ENCODE assay signal across 8 cellular contexts in the genomic region with DNA sequence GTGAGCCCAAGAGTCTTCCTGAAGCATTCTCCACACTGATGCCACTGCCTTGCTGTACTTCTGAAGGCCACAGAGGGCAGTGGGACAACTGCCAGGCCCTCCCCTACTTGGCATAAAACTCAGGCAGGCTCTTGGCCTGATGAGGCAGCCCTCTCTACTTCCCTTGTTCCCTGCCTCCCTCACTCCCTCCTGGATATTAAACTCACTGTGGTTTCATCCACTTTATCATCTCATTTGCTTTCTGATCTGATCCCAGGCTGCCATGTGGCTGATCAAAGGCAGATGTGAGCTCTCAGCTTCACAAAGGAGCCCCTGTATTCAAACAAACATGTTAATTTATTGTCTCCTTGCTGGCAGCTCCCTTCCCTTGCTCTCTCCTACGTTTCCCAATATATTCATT.
DNase-seq lines count a peak whose midpoint lies in the region; ATAC-seq, FAIRE-seq and TF ChIP-seq lines count a peak whose summit lies in the region.

No MANE protein-coding gene starts in this region.

- TF ChIP-seq POLR2A in H54 (IDR thresholded peaks at IDR 0.05; ENCODE audit: low read depth, low read length) = no peak

- intact Hi-C loops in lower lobe of right lung (cut with DNase I) = no loop called here

- ATAC-seq in WTC11 (peak; percentile 99), lower lobe of right lung (peak; percentile 23 to 55), GM19455 (IDR thresholded peaks at IDR 0.05; ENCODE audit: unreplicated experiment) (no peak), GM21526 (IDR thresholded peaks at IDR 0.05; ENCODE audit: low FRiP score, unreplicated experiment) (no peak)

- CTCF ChIA-PET in WTC11 (lab: Charles Lee) = interaction anchor here (1.0 kb wide), 1 partner anchor 9 kb away, joined by 3 read pairs; no protein-coding TSS in a partner anchor

- no peaks in the 10 kb centered on the region for H3K36me3 ChIP-seq in lower lobe of right lung

- no peak for FAIRE-seq in H54 (lab: Jason Lieb, UNC)

- H3K27me3 Mint-ChIP-seq in WTC11 (ENCODE audit: low read depth) = no peaks in the 10 kb centered on the region

- no peak overlapping the region for H3K4me3 ChIP-seq in lower lobe of right lung

- no peak overlapping the region for H3K4me3 Mint-ChIP-seq in WTC11

- H3K9me3 ChIP-seq in lower lobe of right lung = no peaks in the 10 kb centered on the region

- H3K27ac ChIP-seq in lower lobe of right lung = no peak overlapping the region

- peaks cover 3% of the 10 kb centered on the region for H3K4me1 Mint-ChIP-seq in WTC11

- no peaks in the 10 kb centered on the region for H3K36me3 Mint-ChIP-seq in WTC11

- TF ChIP-seq CTCF in WTC11 (IDR thresholded peaks at IDR 0.05) = no peak
- TF ChIP-seq CTCF in lower lobe of right lung (IDR thresholded peaks at IDR 0.05) = no peak

- in situ Hi-C loops in ACHN (cut with HindIII; ENCODE audit: low pct_ligation_motif_present, low pct_unique_long_range_greater_than_20kb, low sequenced_read_pairs) = no loop called here

- no peaks in the 10 kb centered on the region for H3K27me3 ChIP-seq in lower lobe of right lung (ENCODE audit: low read depth)

- H3K4me1 ChIP-seq in lower lobe of right lung = no peaks in the 10 kb centered on the region

- no peaks in the 10 kb centered on the region for H3K9me3 Mint-ChIP-seq in WTC11

- DNase-seq in ACHN (peak; percentile 1), Kasumi-1 (lab: John Stamatoyannopoulos, UW) (peak; percentile 47 to 70), WTC11 (ENCODE audit: low spot score) (peak; percentile 34), lower lobe of right lung (peak; percentile 46), NCI-H1694 (lab: John Stamatoyannopoulos, UW) (no peak), H54 (ENCODE audit: insufficient read length, low spot score) (no peak)

- no peak overlapping the region for H3K27ac Mint-ChIP-seq in WTC11

- POLR2A ChIA-PET in WTC11 (lab: Charles Lee) = no interaction called here

TF ChIP-seq in WTC11, 78 proteins besides CTCF, POLR2A, EP300 and RAD21 (continues in another document):
- no peak for TF ChIP-seq NFYB (CRISPR knock-in tag; conservative IDR thresholded peaks at IDR 0.05; ENCODE audit: low read depth)
- TF ChIP-seq, protein P1, sequence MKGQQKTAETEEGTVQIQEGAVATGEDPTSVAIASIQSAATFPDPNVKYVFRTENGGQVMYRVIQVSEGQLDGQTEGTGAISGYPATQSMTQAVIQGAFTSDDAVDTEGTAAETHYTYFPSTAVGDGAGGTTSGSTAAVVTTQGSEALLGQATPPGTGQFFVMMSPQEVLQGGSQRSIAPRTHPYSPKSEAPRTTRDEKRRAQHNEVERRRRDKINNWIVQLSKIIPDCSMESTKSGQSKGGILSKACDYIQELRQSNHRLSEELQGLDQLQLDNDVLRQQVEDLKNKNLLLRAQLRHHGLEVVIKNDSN (CRISPR knock-in tag; IDR thresholded peaks at IDR 0.05) = no peak
- TF ChIP-seq, protein P2, sequence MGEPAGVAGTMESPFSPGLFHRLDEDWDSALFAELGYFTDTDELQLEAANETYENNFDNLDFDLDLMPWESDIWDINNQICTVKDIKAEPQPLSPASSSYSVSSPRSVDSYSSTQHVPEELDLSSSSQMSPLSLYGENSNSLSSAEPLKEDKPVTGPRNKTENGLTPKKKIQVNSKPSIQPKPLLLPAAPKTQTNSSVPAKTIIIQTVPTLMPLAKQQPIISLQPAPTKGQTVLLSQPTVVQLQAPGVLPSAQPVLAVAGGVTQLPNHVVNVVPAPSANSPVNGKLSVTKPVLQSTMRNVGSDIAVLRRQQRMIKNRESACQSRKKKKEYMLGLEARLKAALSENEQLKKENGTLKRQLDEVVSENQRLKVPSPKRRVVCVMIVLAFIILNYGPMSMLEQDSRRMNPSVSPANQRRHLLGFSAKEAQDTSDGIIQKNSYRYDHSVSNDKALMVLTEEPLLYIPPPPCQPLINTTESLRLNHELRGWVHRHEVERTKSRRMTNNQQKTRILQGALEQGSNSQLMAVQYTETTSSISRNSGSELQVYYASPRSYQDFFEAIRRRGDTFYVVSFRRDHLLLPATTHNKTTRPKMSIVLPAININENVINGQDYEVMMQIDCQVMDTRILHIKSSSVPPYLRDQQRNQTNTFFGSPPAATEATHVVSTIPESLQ (CRISPR knock-in tag; IDR thresholded peaks at IDR 0.05) = no peak
- TF ChIP-seq GTF2I (CRISPR knock-in tag; conservative IDR thresholded peaks at IDR 0.05) = no peak
- no peak for TF ChIP-seq JUN (CRISPR knock-in tag; IDR thresholded peaks at IDR 0.05)
- no peak for TF ChIP-seq CREB1 (CRISPR knock-in tag; IDR thresholded peaks at IDR 0.05)
- TF ChIP-seq, protein P3, sequence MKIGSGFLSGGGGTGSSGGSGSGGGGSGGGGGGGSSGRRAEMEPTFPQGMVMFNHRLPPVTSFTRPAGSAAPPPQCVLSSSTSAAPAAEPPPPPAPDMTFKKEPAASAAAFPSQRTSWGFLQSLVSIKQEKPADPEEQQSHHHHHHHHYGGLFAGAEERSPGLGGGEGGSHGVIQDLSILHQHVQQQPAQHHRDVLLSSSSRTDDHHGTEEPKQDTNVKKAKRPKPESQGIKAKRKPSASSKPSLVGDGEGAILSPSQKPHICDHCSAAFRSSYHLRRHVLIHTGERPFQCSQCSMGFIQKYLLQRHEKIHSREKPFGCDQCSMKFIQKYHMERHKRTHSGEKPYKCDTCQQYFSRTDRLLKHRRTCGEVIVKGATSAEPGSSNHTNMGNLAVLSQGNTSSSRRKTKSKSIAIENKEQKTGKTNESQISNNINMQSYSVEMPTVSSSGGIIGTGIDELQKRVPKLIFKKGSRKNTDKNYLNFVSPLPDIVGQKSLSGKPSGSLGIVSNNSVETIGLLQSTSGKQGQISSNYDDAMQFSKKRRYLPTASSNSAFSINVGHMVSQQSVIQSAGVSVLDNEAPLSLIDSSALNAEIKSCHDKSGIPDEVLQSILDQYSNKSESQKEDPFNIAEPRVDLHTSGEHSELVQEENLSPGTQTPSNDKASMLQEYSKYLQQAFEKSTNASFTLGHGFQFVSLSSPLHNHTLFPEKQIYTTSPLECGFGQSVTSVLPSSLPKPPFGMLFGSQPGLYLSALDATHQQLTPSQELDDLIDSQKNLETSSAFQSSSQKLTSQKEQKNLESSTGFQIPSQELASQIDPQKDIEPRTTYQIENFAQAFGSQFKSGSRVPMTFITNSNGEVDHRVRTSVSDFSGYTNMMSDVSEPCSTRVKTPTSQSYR (CRISPR knock-in tag; IDR thresholded peaks at IDR 0.05) = no peak
- TF ChIP-seq, protein P4, sequence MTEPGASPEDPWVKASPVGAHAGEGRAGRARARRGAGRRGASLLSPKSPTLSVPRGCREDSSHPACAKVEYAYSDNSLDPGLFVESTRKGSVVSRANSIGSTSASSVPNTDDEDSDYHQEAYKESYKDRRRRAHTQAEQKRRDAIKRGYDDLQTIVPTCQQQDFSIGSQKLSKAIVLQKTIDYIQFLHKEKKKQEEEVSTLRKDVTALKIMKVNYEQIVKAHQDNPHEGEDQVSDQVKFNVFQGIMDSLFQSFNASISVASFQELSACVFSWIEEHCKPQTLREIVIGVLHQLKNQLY (CRISPR knock-in tag; IDR thresholded peaks at IDR 0.05) = no peak
- TF ChIP-seq, protein P5, sequence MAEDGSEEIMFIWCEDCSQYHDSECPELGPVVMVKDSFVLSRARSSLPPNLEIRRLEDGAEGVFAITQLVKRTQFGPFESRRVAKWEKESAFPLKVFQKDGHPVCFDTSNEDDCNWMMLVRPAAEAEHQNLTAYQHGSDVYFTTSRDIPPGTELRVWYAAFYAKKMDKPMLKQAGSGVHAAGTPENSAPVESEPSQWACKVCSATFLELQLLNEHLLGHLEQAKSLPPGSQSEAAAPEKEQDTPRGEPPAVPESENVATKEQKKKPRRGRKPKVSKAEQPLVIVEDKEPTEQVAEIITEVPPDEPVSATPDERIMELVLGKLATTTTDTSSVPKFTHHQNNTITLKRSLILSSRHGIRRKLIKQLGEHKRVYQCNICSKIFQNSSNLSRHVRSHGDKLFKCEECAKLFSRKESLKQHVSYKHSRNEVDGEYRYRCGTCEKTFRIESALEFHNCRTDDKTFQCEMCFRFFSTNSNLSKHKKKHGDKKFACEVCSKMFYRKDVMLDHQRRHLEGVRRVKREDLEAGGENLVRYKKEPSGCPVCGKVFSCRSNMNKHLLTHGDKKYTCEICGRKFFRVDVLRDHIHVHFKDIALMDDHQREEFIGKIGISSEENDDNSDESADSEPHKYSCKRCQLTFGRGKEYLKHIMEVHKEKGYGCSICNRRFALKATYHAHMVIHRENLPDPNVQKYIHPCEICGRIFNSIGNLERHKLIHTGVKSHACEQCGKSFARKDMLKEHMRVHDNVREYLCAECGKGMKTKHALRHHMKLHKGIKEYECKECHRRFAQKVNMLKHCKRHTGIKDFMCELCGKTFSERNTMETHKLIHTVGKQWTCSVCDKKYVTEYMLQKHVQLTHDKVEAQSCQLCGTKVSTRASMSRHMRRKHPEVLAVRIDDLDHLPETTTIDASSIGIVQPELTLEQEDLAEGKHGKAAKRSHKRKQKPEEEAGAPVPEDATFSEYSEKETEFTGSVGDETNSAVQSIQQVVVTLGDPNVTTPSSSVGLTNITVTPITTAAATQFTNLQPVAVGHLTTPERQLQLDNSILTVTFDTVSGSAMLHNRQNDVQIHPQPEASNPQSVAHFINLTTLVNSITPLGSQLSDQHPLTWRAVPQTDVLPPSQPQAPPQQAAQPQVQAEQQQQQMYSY (CRISPR knock-in tag; IDR thresholded peaks at IDR 0.05) = no peak
- no peak for TF ChIP-seq SP1 (CRISPR knock-in tag; conservative IDR thresholded peaks at IDR 0.05)
- no peak for TF ChIP-seq FOXP1 (CRISPR knock-in tag; IDR thresholded peaks at IDR 0.05; ENCODE audit: borderline replicate concordance)

Comparison
In these comparisons a context has a peak if more than half of its experiments do, and no peak if none do; other contexts are left out.
1. DNase-seq: peak in ACHN (single experiment), Kasumi-1 (2 of 2), WTC11 (single experiment) and lower lobe of right lung (single experiment); none in NCI-H1694 (single experiment) and H54 (single experiment).
2. ATAC-seq: peak in WTC11 (single experiment) and lower lobe of right lung (2 of 2); none in GM19455 (single experiment) and GM21526 (single experiment).